8 cellular contexts compared by ENCODE assay signal in the genomic region with DNA sequence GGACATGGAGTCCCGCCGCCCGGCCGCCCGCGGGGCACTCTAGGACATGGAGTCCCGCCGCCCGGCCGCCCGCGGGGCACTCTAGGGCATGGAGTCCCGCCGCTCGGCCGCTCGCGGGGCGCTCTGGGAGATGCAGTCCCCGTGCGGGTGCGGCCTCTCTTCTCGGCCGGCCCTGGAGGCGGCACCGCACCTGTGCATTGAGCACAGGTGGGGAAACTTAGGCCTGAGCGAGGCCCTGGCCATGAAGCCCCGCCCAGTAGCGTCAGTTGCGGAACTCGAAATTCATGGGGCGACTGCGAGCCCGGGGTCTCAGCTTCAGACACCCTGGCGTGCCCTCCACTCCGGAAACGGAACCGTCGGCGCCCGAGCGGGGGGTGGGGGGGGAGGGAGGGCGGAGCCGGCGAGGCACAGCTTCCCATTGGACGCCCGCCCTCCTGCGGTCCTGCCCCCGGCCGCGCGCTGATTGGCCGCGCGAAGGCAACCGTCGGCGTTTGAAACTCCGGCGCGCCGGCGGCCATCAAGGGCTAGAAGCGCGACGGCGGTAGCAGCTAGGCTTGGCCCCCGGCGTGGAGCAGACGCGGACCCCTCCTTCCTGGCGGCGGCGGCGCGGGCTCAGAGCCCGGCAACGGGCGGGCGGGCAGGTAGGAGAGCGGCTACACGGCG. TPM values are rescaled to one million over a fixed set of nuclear protein-coding genes. Genes with fewer than 3 reads are reported as not detected.
DNase-seq lines count a peak whose midpoint lies in the region; ATAC-seq lines count a peak whose summit lies in the region.

A gene (plus strand): TSS at position 519 of the 663 bp plus-strand sequence. CDS start 1,901 bp downstream, outside the sequence.
A gene with protein sequence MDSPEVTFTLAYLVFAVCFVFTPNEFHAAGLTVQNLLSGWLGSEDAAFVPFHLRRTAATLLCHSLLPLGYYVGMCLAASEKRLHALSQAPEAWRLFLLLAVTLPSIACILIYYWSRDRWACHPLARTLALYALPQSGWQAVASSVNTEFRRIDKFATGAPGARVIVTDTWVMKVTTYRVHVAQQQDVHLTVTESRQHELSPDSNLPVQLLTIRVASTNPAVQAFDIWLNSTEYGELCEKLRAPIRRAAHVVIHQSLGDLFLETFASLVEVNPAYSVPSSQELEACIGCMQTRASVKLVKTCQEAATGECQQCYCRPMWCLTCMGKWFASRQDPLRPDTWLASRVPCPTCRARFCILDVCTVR (minus strand): TSS at position 321 of the 663 bp plus-strand sequence. CDS start 486 bp downstream, outside the sequence.

- H3K9me3 Mint-ChIP-seq in IgD-negative memory B cell, result no peaks in the 10 kb centered on the region

- peak; percentile 87 for DNase-seq in DMS153 (lab: John Stamatoyannopoulos, UW)
- DNase-seq in OCI-M1 (lab: John Stamatoyannopoulos, UW), result peak; percentile 95
- peak; percentile 91 for DNase-seq in activated T-cell treated with anti-CD3 and anti-CD28 coated beads for 24 hours (ENCODE audit: low read depth)
- peak; percentile 98 for DNase-seq in epidermal melanocyte (ENCODE audit: insufficient read length, low spot score)
- DNase-seq in middle frontal gyrus (ENCODE audit: extremely low spot score, low spot score), result peak; percentile 84
- peak; percentile 84 to 89 for DNase-seq in stimulated activated CD8-positive, alpha-beta memory T cell treated with anti-CD3 and anti-CD28 coated beads, Interleukin-2, amount 100 ng/mL, for 48 hours (ENCODE audit: low read depth in 2 of 2)

- peak within 1 kb of the TSS; percentile 95 to 99 (median 99) for H3K27ac Mint-ChIP-seq in IgD-negative memory B cell

- H3K4me3 Mint-ChIP-seq in IgD-negative memory B cell, result peak within 1 kb of the TSS; percentile 84 to 96 (median 91)

- no peaks in the 10 kb centered on the region for H3K27me3 Mint-ChIP-seq in IgD-negative memory B cell

- ATAC-seq in GM21576 (IDR thresholded peaks at IDR 0.05; ENCODE audit: unreplicated experiment), result peak; percentile 71

- peaks cover 2% of the 10 kb centered on the region for H3K36me3 Mint-ChIP-seq in IgD-negative memory B cell

- H3K4me1 Mint-ChIP-seq in IgD-negative memory B cell, result peaks cover 30 to 42% (median 32%) of the 10 kb centered on the region in 3 donors

RNA-seq across cellular contexts. Expression of the first gene that starts in this region (rescaled TPM):
- 20.0 TPM for polyA plus RNA-seq in IgD-negative memory B cell

RNA-seq across cellular contexts. Expression of the second gene that starts in this region (rescaled TPM):
- polyA plus RNA-seq in IgD-negative memory B cell, result 46.1 TPM

Comparison
In these comparisons a context has a peak if more than half of its experiments do, and no peak if none do; other contexts are left out.
1. Peak in every context shown above with its lines: DNase-seq and ATAC-seq.